ENCODE assay signal across 1 cellular context in the genomic region with DNA sequence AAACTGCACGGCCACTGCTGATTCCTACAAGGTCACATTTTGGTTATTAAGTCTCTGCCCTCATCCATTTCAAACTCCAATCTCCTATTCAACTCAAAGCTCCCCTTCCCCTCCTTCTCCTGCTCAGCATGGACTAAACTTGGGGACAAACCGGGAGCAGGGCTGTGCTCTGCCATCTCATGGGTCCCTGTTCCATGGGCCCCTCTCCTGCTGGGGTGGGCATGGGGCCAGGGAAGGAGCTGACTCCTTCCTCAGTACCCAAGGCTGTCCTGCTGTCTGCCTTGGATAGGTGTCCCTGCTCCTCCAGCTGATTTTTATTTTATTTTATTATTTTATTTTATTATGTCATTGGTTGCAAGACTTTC.
TF ChIP-seq lines count a peak whose summit lies in the region.

No MANE protein-coding gene starts in this region.

TF ChIP-seq in HepG2, 621 proteins besides CTCF, POLR2A, EP300 and RAD21:
- TF ChIP-seq FOXA1 (IDR thresholded peaks at IDR 0.05) (no peak), FOXA1 (CRISPR knock-in tag; IDR thresholded peaks at IDR 0.05) (no peak), SSRP1 (CRISPR knock-in tag; IDR thresholded peaks at IDR 0.05) (no peak), SATB2 (CRISPR knock-in tag; IDR thresholded peaks at IDR 0.05) (no peak), ZMAT3 (CRISPR knock-in tag; conservative IDR thresholded peaks at IDR 0.05) (no peak)
- TF ChIP-seq, protein P1, sequence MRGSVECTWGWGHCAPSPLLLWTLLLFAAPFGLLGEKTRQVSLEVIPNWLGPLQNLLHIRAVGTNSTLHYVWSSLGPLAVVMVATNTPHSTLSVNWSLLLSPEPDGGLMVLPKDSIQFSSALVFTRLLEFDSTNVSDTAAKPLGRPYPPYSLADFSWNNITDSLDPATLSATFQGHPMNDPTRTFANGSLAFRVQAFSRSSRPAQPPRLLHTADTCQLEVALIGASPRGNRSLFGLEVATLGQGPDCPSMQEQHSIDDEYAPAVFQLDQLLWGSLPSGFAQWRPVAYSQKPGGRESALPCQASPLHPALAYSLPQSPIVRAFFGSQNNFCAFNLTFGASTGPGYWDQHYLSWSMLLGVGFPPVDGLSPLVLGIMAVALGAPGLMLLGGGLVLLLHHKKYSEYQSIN (CRISPR knock-in tag; IDR thresholded peaks at IDR 0.05; ENCODE audit: borderline replicate concordance) = no peak
